In the genomic region with DNA sequence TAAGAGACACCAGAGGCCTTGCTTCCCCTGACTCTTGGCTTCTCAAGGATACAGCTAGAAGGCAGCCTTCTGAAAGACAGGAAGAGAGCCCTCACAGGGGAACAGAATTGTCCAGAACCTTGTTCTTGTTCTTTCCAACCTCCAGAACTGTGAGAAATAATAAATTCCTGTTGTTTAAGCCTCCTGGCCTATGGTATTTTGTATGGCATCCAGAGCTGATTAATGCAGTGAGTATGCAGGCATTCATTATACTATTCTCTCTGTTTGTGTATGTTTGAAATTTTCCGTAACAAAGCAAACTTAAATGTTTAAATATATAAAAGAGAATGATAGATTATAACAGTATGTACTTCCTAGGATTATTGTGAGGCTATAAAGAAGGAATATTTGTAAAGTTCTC, we compare ENCODE assay signal across 21 cellular contexts.
DNase-seq lines count a peak whose midpoint lies in the region; ATAC-seq lines count a peak whose summit lies in the region.
"Had no signal": no experiment of that assay in that cellular context is flagged by ENCODE, and none has a peak within 500 bp of the region (broad histone marks: within the 10 kb centered on the region; RNA-seq: fewer than 3 reads in every experiment).

No MANE protein-coding gene starts in this region.

- no peak overlapping the region for H3K4me2 ChIP-seq in mesenchymal stem cell (ENCODE audit: low read length, poor library complexity, severe bottlenecking)
- H3K4me2 ChIP-seq: BLaER1 treated with 17β-estradiol and CSF1 and Interleukin-3, amounts not matched to agents 10 nM and 100 nM had no signal

- H3K9me3 ChIP-seq in adipocyte (ENCODE audit: control insufficient read depth, low read length) (no peaks in the 10 kb centered on the region), mesenchymal stem cell (ENCODE audit: control insufficient read depth, low read length) (no peaks in the 10 kb centered on the region)
- H3K9me3 ChIP-seq: BLaER1 treated with 17β-estradiol and CSF1 and Interleukin-3, amounts not matched to agents 10 nM and 100 nM; Caco-2 had no signal

- H3K79me1 ChIP-seq in mesenchymal stem cell (replicated peaks; ENCODE audit: low read length, poor library complexity, severe bottlenecking) = no peaks in the 10 kb centered on the region

- H2AFZ ChIP-seq in mesenchymal stem cell (ENCODE audit: low read depth, low read length) = no peak overlapping the region

- no peak overlapping the region for H2BK12ac ChIP-seq in mesenchymal stem cell (ENCODE audit: low read length in 2 of 2)

- no peak overlapping the region for H4K8ac ChIP-seq in mesenchymal stem cell (ENCODE audit: low read length)

- no peaks in the 10 kb centered on the region for H3K36me3 Mint-ChIP-seq in activated T-helper 17 cell treated with anti-CD3 and anti-CD28 coated beads, Interleukin-2, amount 50 U/mL, for 72 hours (ENCODE audit: low read depth)
- H3K36me3 Mint-ChIP-seq: CD4-positive, alpha-beta memory T cell had no signal

- no peaks in the 10 kb centered on the region for H3K27me3 ChIP-seq in adipocyte (replicated peaks; ENCODE audit: control insufficient read depth, insufficient read depth, low read length)
- no peaks in the 10 kb centered on the region for H3K27me3 ChIP-seq in mesenchymal stem cell (ENCODE audit: control insufficient read depth in 1 of 2, insufficient read depth in 1 of 2, low read length in 2 of 2)
- H3K27me3 ChIP-seq: BLaER1 treated with 17β-estradiol and CSF1 and Interleukin-3, amounts not matched to agents 10 nM and 100 nM had no signal

- no peak overlapping the region for H2BK5ac ChIP-seq in mesenchymal stem cell (ENCODE audit: low read depth, low read length, poor library complexity, severe bottlenecking)

- no peaks in the 10 kb centered on the region for H3K27me3 Mint-ChIP-seq in activated T-helper 17 cell treated with anti-CD3 and anti-CD28 coated beads, Interleukin-2, amount 50 U/mL, for 72 hours
- H3K27me3 Mint-ChIP-seq: CD4-positive, alpha-beta memory T cell had no signal

- no peaks in the 10 kb centered on the region for H3K4me1 ChIP-seq in adipocyte (ENCODE audit: control insufficient read depth, insufficient read depth, low read length)
- H3K4me1 ChIP-seq in mesenchymal stem cell (ENCODE audit: control insufficient read depth, insufficient read depth, low read depth, low read length) = no peaks in the 10 kb centered on the region
- H3K4me1 ChIP-seq: Caco-2 had no signal

- no peak overlapping the region for H4K91ac ChIP-seq in mesenchymal stem cell (ENCODE audit: low read length)

- H3K4ac ChIP-seq in mesenchymal stem cell (ENCODE audit: low read depth in 1 of 2, low read length in 2 of 2) = no peak overlapping the region

- no peak overlapping the region for H3K4me3 Mint-ChIP-seq in activated T-helper 17 cell treated with anti-CD3 and anti-CD28 coated beads, Interleukin-2, amount 50 U/mL, for 72 hours
- H3K4me3 Mint-ChIP-seq: CD4-positive, alpha-beta memory T cell had no signal

- no peak overlapping the region for H3K9ac ChIP-seq in adipocyte (ENCODE audit: low read length)
- H3K9ac ChIP-seq in mesenchymal stem cell (ENCODE audit: low read length) = no peak overlapping the region
- H3K9ac ChIP-seq: BLaER1 treated with 17β-estradiol and CSF1 and Interleukin-3, amounts not matched to agents 10 nM and 100 nM had no signal

- ATAC-seq in left cardiac atrium (no peak), GM21528 (IDR thresholded peaks at IDR 0.05; ENCODE audit: low FRiP score, unreplicated experiment) (no peak), HG03342 (IDR thresholded peaks at IDR 0.05; ENCODE audit: unreplicated experiment) (no peak)
- ATAC-seq in activated T-helper 17 cell treated with anti-CD3 and anti-CD28 coated beads, Interleukin-2, amount 50 U/mL, for 72 hours (replicated peaks) = no peak
- ATAC-seq: SK-N-SH treated with all-trans-retinoic acid at 6 μM for 48 hours had no signal

- H3K4me3 ChIP-seq in adipocyte (ENCODE audit: low read length) (no peak overlapping the region), mesenchymal stem cell (ENCODE audit: insufficient read depth in 1 of 2, low read depth in 1 of 2, low read length in 2 of 2) (no peak overlapping the region)
- H3K4me3 ChIP-seq: BLaER1 treated with 17β-estradiol and CSF1 and Interleukin-3, amounts not matched to agents 10 nM and 100 nM had no signal

- H3K14ac ChIP-seq in mesenchymal stem cell (ENCODE audit: low read length in 2 of 2) = no peak overlapping the region

- H2BK120ac ChIP-seq in mesenchymal stem cell (ENCODE audit: low read depth, low read length) = no peak overlapping the region

- peak overlapping the region; percentile 8 for H3K27ac ChIP-seq in mesenchymal stem cell (ENCODE audit: low read length, poor library complexity, severe bottlenecking)
- H3K27ac ChIP-seq: BLaER1 treated with 17β-estradiol and CSF1 and Interleukin-3, amounts not matched to agents 10 nM and 100 nM had no signal

- H3K18ac ChIP-seq in mesenchymal stem cell (ENCODE audit: low read depth in 1 of 2, low read length in 2 of 2) = no peak overlapping the region

- no peaks in the 10 kb centered on the region for H3K36me3 ChIP-seq in adipocyte (ENCODE audit: control insufficient read depth, insufficient read depth, low read length, severe bottlenecking)
- H3K36me3 ChIP-seq in mesenchymal stem cell (ENCODE audit: control insufficient read depth in 1 of 2, insufficient read depth in 2 of 2, low read depth in 1 of 2, low read length in 2 of 2) = no peaks in the 10 kb centered on the region
- H3K36me3 ChIP-seq: BLaER1 treated with 17β-estradiol and CSF1 and Interleukin-3, amounts not matched to agents 10 nM and 100 nM had no signal

- no peak overlapping the region for H3K23ac ChIP-seq in mesenchymal stem cell (ENCODE audit: low read length in 2 of 2)

- no peaks in the 10 kb centered on the region for H3K4me1 Mint-ChIP-seq in activated T-helper 17 cell treated with anti-CD3 and anti-CD28 coated beads, Interleukin-2, amount 50 U/mL, for 72 hours
- H3K4me1 Mint-ChIP-seq: CD4-positive, alpha-beta memory T cell had no signal

- H2AK5ac ChIP-seq in mesenchymal stem cell (ENCODE audit: low read length, severe bottlenecking) = no peak overlapping the region

- no CpG with 5 or more reads among the region's 1 CpG for WGBS in mesenchymal stem cell

- H2BK15ac ChIP-seq in mesenchymal stem cell (ENCODE audit: low read depth, poor library complexity, severe bottlenecking) = no peak overlapping the region

- H3K27ac Mint-ChIP-seq in activated T-helper 17 cell treated with anti-CD3 and anti-CD28 coated beads, Interleukin-2, amount 50 U/mL, for 72 hours = no peak overlapping the region
- H3K27ac Mint-ChIP-seq: CD4-positive, alpha-beta memory T cell had no signal

- DNase-seq in adipocyte (ENCODE audit: low read depth) (peak; percentile 61), fibroblast of gingiva (ENCODE audit: low read depth) (peak; percentile 6), mesenchymal stem cell (no peak), left cardiac atrium (no peak)
- DNase-seq: Caco-2; CD4-positive, alpha-beta memory T cell; DMS 273 treated with DMSO at 0.1 percent for 48 hours; DMS79 treated with DMSO at 0.1 percent for 48 hours; GOT3; MM.1S; NCI-H1048; NCI-H1436; NCI-H1930; NCI-H510A; NCI-H748 treated with DMSO at 0.1 percent for 48 hours; SIG-M5 had no signal

- peaks cover 7% of the 10 kb centered on the region for H3K9me3 Mint-ChIP-seq in activated T-helper 17 cell treated with anti-CD3 and anti-CD28 coated beads, Interleukin-2, amount 50 U/mL, for 72 hours

- intact Hi-C loops in left cardiac atrium (cut with DNase I) = loop anchor here in 1 of 2 donors (10.0 kb wide), 1 partner anchor 56 kb away; no protein-coding TSS in a partner anchor

Comparison
In these comparisons a context has a peak if more than half of its experiments do, and no peak if none do; other contexts are left out.
1. DNase-seq: peak in adipocyte (single experiment) and fibroblast of gingiva (single experiment); none in mesenchymal stem cell (single experiment) and left cardiac atrium (single experiment).